ENCODE assay signal across 1 cellular context in genomic region chr6:132021552-132022375, GRCh38.
TF ChIP-seq lines count a peak whose summit lies in the region.

No MANE protein-coding gene starts in this region.

TF ChIP-seq in HepG2, 621 proteins besides CTCF, POLR2A, EP300 and RAD21 (continued from another document and continues in another):
- TF ChIP-seq ZBTB40 (IDR thresholded peaks at IDR 0.05) (no peak), ZBTB40 (CRISPR knock-in tag; IDR thresholded peaks at IDR 0.05) (no peak), HDAC6 (IDR thresholded peaks at IDR 0.05; ENCODE audit: low read depth, low read length) (no peak), FOXO1 (CRISPR knock-in tag; IDR thresholded peaks at IDR 0.05) (peak; percentile 80), ONECUT2 (CRISPR knock-in tag; IDR thresholded peaks at IDR 0.05) (no peak), CSRNP2 (CRISPR knock-in tag; conservative IDR thresholded peaks at IDR 0.05; ENCODE audit: low read depth) (no peak), BORCS8-MEF2B (CRISPR knock-in tag; IDR thresholded peaks at IDR 0.05) (no peak), ZSCAN30 (CRISPR knock-in tag; IDR thresholded peaks at IDR 0.05) (no peak), PHF20 (CRISPR knock-in tag; IDR thresholded peaks at IDR 0.05) (no peak), SALL2 (CRISPR knock-in tag; IDR thresholded peaks at IDR 0.05) (no peak), KAT7 (CRISPR knock-in tag; IDR thresholded peaks at IDR 0.05; ENCODE audit: borderline replicate concordance) (0 out of 2 replicates have a peak, but pooled peaks have one; percentile 18), ZKSCAN5 (CRISPR knock-in tag; IDR thresholded peaks at IDR 0.05) (no peak), SP5 (CRISPR knock-in tag; IDR thresholded peaks at IDR 0.05; ENCODE audit: borderline replicate concordance, low read depth) (no peak), SSRP1 (CRISPR knock-in tag; IDR thresholded peaks at IDR 0.05) (peak; percentile 98), DMAP1 (CRISPR knock-in tag; IDR thresholded peaks at IDR 0.05) (no peak), PRDM10 (CRISPR knock-in tag; IDR thresholded peaks at IDR 0.05; ENCODE audit: low read depth) (no peak), SNAPC4 (CRISPR knock-in tag; IDR thresholded peaks at IDR 0.05) (no peak), ZBTB1 (CRISPR knock-in tag; IDR thresholded peaks at IDR 0.05; ENCODE audit: borderline replicate concordance) (no peak), ZNF558 (CRISPR knock-in tag; IDR thresholded peaks at IDR 0.05; ENCODE audit: borderline replicate concordance) (no peak), SRSF4 (IDR thresholded peaks at IDR 0.05; ENCODE audit: low read depth, low read length, poor library complexity, severe bottlenecking) (no peak), ZNF616 (CRISPR knock-in tag; IDR thresholded peaks at IDR 0.05; ENCODE audit: low read depth) (no peak), MEIS1 (CRISPR knock-in tag; IDR thresholded peaks at IDR 0.05; ENCODE audit: borderline replicate concordance) (no peak), ZNF230 (CRISPR knock-in tag; IDR thresholded peaks at IDR 0.05) (no peak), ZNF770 (CRISPR knock-in tag; IDR thresholded peaks at IDR 0.05) (no peak), ZNF33A (CRISPR knock-in tag; IDR thresholded peaks at IDR 0.05; ENCODE audit: borderline replicate concordance) (no peak), JUND (CRISPR knock-in tag; IDR thresholded peaks at IDR 0.05) (no peak), ZNF143 (CRISPR knock-in tag; IDR thresholded peaks at IDR 0.05) (no peak), ZNF296 (CRISPR knock-in tag; conservative IDR thresholded peaks at IDR 0.05) (no peak), DZIP1 (CRISPR knock-in tag; IDR thresholded peaks at IDR 0.05) (no peak), XRCC5 (optimal IDR thresholded peaks at IDR 0.05; ENCODE audit: low read length) (no peak), ZNF556 (CRISPR knock-in tag; IDR thresholded peaks at IDR 0.05; ENCODE audit: borderline replicate concordance) (no peak), CEBPG (CRISPR knock-in tag; IDR thresholded peaks at IDR 0.05) (peak; percentile 91), ZNF605 (CRISPR knock-in tag; IDR thresholded peaks at IDR 0.05) (0 out of 2 replicates have a peak, but pooled peaks have one; percentile 27), ZMYM4 (CRISPR knock-in tag; IDR thresholded peaks at IDR 0.05) (peak; percentile 60), HMGA1 (CRISPR knock-in tag; conservative IDR thresholded peaks at IDR 0.05) (no peak)
- TF ChIP-seq, protein P1, sequence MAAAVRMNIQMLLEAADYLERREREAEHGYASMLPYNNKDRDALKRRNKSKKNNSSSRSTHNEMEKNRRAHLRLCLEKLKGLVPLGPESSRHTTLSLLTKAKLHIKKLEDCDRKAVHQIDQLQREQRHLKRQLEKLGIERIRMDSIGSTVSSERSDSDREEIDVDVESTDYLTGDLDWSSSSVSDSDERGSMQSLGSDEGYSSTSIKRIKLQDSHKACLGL (CRISPR knock-in tag; IDR thresholded peaks at IDR 0.05): no peak
